ENCODE assay signal across 8 cellular contexts in the genomic region with DNA sequence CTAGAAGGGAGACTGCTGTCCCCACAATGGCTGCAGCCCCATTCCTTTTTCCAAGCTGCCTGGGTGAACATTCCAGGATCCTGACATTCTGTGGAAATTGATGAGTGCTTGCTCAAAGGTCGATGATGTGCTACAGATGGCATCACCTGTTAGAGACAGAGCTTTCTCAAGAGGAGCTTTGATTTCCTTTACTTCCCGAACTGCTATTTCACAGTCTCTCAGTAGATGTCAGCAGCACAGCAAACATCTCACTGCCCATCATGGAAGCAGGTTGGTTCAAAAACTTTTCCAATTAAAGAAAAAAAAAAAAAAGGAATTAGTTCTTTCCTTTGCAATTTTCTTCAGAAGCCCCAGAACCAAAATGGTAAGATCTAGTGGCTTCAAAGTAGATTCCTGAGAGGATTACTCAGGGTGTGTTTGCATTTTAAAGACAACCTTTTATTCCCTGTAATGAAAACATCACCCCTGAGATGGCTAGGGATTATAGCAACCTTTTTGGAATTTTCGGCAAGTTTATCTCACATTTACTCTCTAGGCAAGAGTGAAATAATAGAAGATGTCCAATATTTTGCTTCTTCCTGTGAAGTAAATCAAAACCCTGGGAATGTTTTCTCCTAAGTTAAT. TPM values are rescaled to one million over a fixed set of nuclear protein-coding genes. Genes with fewer than 3 reads are reported as not detected.
DNase-seq lines count a peak whose midpoint lies in the region; ATAC-seq and TF ChIP-seq lines count a peak whose summit lies in the region.

No MANE protein-coding gene starts in this region.

- peak; percentile 79 for TF ChIP-seq CTCF in LNCaP clone FGC (IDR thresholded peaks at IDR 0.05; ENCODE audit: control insufficient read depth, extremely low read depth, insufficient read depth)

- peak; percentile 14 for DNase-seq in DMS53 treated with DMSO at 0.1 percent for 48 hours (lab: John Stamatoyannopoulos, UW; ENCODE audit: unreplicated experiment)
- DNase-seq in LNCaP clone FGC (ENCODE audit: low read depth) = no peak
- peak; percentile 80 for DNase-seq in dermis blood vessel endothelial cell
- DNase-seq in midbrain (lab: John Stamatoyannopoulos, UW) = peak; percentile 64
- DNase-seq in DMS153 (lab: John Stamatoyannopoulos, UW) = no peak
- DNase-seq in central memory CD4-positive, alpha-beta T cell = no peak

- no peak for ATAC-seq in esophagus mucosa
- no peak for ATAC-seq in GM21529 (IDR thresholded peaks at IDR 0.05; ENCODE audit: unreplicated experiment)

- no peak overlapping the region for H3K4me3 ChIP-seq in LNCaP clone FGC (ENCODE audit: low read depth, low read length)

RNA-seq across cellular contexts. Expression of gene POLR2M, which starts 44.8 kb away (rescaled TPM):
- total RNA-seq in dermis blood vessel endothelial cell = 178 and 224 TPM in 2 replicates
- 35.3 TPM for total RNA-seq in esophagus mucosa

Comparison
In these comparisons a context has a peak if more than half of its experiments do, and no peak if none do; other contexts are left out.
1. DNase-seq: peak in DMS53 treated with DMSO at 0.1 percent for 48 hours (single experiment), dermis blood vessel endothelial cell (single experiment) and midbrain (single experiment); none in LNCaP clone FGC (single experiment), DMS153 (single experiment) and central memory CD4-positive, alpha-beta T cell (single experiment).